12 cellular contexts compared by ENCODE assay signal in genomic region chr17:80694992-80695912, GRCh38.
DNase-seq lines count a peak whose midpoint lies in the region; ATAC-seq and TF ChIP-seq lines count a peak whose summit lies in the region.
"Had no signal": no experiment of that assay in that cellular context is flagged by ENCODE, and none has a peak within 500 bp of the region (broad histone marks: within the 10 kb centered on the region; RNA-seq: fewer than 3 reads in every experiment).

No MANE protein-coding gene starts in this region.

- in situ Hi-C loops in transverse colon (cut with MboI; ENCODE audit: low pct_ligation_motif_present in 1 of 4, low pct_unique_long_range_greater_than_20kb in 1 of 4, low sequenced_read_pairs in 3 of 4), result no loop called here

- no peaks in the 10 kb centered on the region for H3K27me3 ChIP-seq in transverse colon
- H3K27me3 ChIP-seq: BE2C, left lung had no signal

- no peaks in the 10 kb centered on the region for H3K36me3 ChIP-seq in transverse colon
- H3K36me3 ChIP-seq: BE2C, left lung, thoracic aorta had no signal

- no peak overlapping the region for H3K4me3 ChIP-seq in transverse colon
- H3K4me3 ChIP-seq: left lung, thoracic aorta had no signal

- TF ChIP-seq EP300 in transverse colon (IDR thresholded peaks at IDR 0.05; ENCODE audit: low read depth), result no peak

- intact Hi-C loops in activated naive CD4-positive, alpha-beta T cell treated with anti-CD3 and anti-CD28 coated beads for 36 hours (cut with micrococcal nuclease), result no loop called here
- intact Hi-C loops in transverse colon (cut with DNase I; ENCODE audit: low total_unique reads), result no loop called here

- peaks cover 4 to 28% of the 10 kb centered on the region in 2 donors for H3K36me3 Mint-ChIP-seq in activated naive CD4-positive, alpha-beta T cell treated with anti-CD3 and anti-CD28 coated beads, Interleukin-2, amount 50 U/mL, for 72 hours
- H3K36me3 Mint-ChIP-seq in activated naive CD4-positive, alpha-beta T cell treated with anti-CD3 and anti-CD28 coated beads for 36 hours (ENCODE audit: low read depth), result no peaks in the 10 kb centered on the region
- H3K36me3 Mint-ChIP-seq in WTC11 (peaks cover 9% of the 10 kb centered on the region), glutamatergic neuron (ENCODE audit: unreplicated experiment) (peaks cover 6% of the 10 kb centered on the region)

- 65 to 87% methylated on average over 3 to 26 of the region's 28 CpGs for WGBS in transverse colon (ENCODE audit: low coverage in 1 of 2), 2 donors

- H3K4me1 Mint-ChIP-seq in activated naive CD4-positive, alpha-beta T cell treated with anti-CD3 and anti-CD28 coated beads for 36 hours (ENCODE audit: low read depth), result peaks cover 45% of the 10 kb centered on the region
- H3K4me1 Mint-ChIP-seq in WTC11 (peaks cover 58% of the 10 kb centered on the region), glutamatergic neuron (ENCODE audit: low read depth, unreplicated experiment) (peaks cover 47% of the 10 kb centered on the region)

- peaks cover 6% of the 10 kb centered on the region in 2 donors for H3K9me3 Mint-ChIP-seq in activated naive CD4-positive, alpha-beta T cell treated with anti-CD3 and anti-CD28 coated beads, Interleukin-2, amount 50 U/mL, for 72 hours
- H3K9me3 Mint-ChIP-seq in activated naive CD4-positive, alpha-beta T cell treated with anti-CD3 and anti-CD28 coated beads for 36 hours, result no peaks in the 10 kb centered on the region
- H3K9me3 Mint-ChIP-seq in WTC11 (peaks cover 10% of the 10 kb centered on the region), glutamatergic neuron (ENCODE audit: unreplicated experiment) (peaks cover 11% of the 10 kb centered on the region)

- TF ChIP-seq CTCF in WTC11 (IDR thresholded peaks at IDR 0.05), result no peak
- no peak for TF ChIP-seq CTCF in glutamatergic neuron (IDR thresholded peaks at IDR 0.05; ENCODE audit: partially characterized antibody, unreplicated experiment)
- no peak for TF ChIP-seq CTCF in transverse colon (IDR thresholded peaks at IDR 0.05)

- TF ChIP-seq POLR2A in transverse colon (IDR thresholded peaks at IDR 0.05), result no peak

- CTCF ChIA-PET in activated naive CD4-positive, alpha-beta T cell treated with anti-CD3 and anti-CD28 coated beads for 36 hours (lab: Charles Lee), result no interaction called here
- CTCF ChIA-PET in WTC11 (lab: Charles Lee), result interaction anchor here (1.1 to 2.0 kb wide), 3 partner anchors 78 to 204 kb away, joined by 3 to 7 read pairs (median 4); no protein-coding TSS in a partner anchor

- H3K27ac Mint-ChIP-seq in activated naive CD4-positive, alpha-beta T cell treated with anti-CD3 and anti-CD28 coated beads, Interleukin-2, amount 50 U/mL, for 72 hours, result peak overlapping the region; percentile 68 to 88
- no peak overlapping the region for H3K27ac Mint-ChIP-seq in activated naive CD4-positive, alpha-beta T cell treated with anti-CD3 and anti-CD28 coated beads for 36 hours
- H3K27ac Mint-ChIP-seq in WTC11 (peak overlapping the region; percentile 97), glutamatergic neuron (ENCODE audit: unreplicated experiment) (peak overlapping the region; percentile 77)

- H3K9me3 ChIP-seq in transverse colon, result no peaks in the 10 kb centered on the region
- H3K9me3 ChIP-seq: BE2C, left lung, thoracic aorta had no signal

- no peak for DNase-seq in activated naive CD4-positive, alpha-beta T cell treated with anti-CD3 and anti-CD28 coated beads, Interleukin-2, amount 50 U/mL, for 72 hours (ENCODE audit: low spot score in 2 of 2)
- DNase-seq in activated naive CD4-positive, alpha-beta T cell treated with anti-CD3 and anti-CD28 coated beads for 36 hours, result no peak
- no peak for DNase-seq in WTC11 (ENCODE audit: low spot score)
- DNase-seq in glutamatergic neuron, result no peak
- DNase-seq in stimulated activated CD8-positive, alpha-beta memory T cell treated with anti-CD3 and anti-CD28 coated beads, Interleukin-4, amount 100 ng/mL, for 48 hours, result peak; percentile 50
- no peak for DNase-seq in HUDEP-2 (lab: John Stamatoyannopoulos, UW; ENCODE audit: unreplicated experiment in 76 of 76)
- DNase-seq in transverse colon, result no peak
- DNase-seq: BE2C, left lung, MV-4-11 had no signal

- H3K4me3 Mint-ChIP-seq in activated naive CD4-positive, alpha-beta T cell treated with anti-CD3 and anti-CD28 coated beads for 36 hours, result no peak overlapping the region
- no peak overlapping the region for H3K4me3 Mint-ChIP-seq in WTC11
- peak overlapping the region; percentile 55 for H3K4me3 Mint-ChIP-seq in glutamatergic neuron (ENCODE audit: unreplicated experiment)

- POLR2A ChIA-PET in WTC11 (lab: Charles Lee), result no interaction called here

- peak; percentile 75 to 86 for ATAC-seq in activated naive CD4-positive, alpha-beta T cell treated with anti-CD3 and anti-CD28 coated beads, Interleukin-2, amount 50 U/mL, for 72 hours
- ATAC-seq in WTC11 (no peak), GM18519 (IDR thresholded peaks at IDR 0.05; ENCODE audit: low FRiP score, unreplicated experiment) (no peak)
- ATAC-seq: left lung had no signal

- no peaks in the 10 kb centered on the region for H3K27me3 Mint-ChIP-seq in activated naive CD4-positive, alpha-beta T cell treated with anti-CD3 and anti-CD28 coated beads for 36 hours (ENCODE audit: low read depth)
- H3K27me3 Mint-ChIP-seq in WTC11 (ENCODE audit: low read depth), result no peaks in the 10 kb centered on the region
- H3K27me3 Mint-ChIP-seq in glutamatergic neuron (ENCODE audit: unreplicated experiment), result peaks cover 14% of the 10 kb centered on the region

- H3K27ac ChIP-seq in transverse colon, result no peak overlapping the region
- H3K27ac ChIP-seq: left lung, thoracic aorta had no signal

- H3K4me1 ChIP-seq in transverse colon, result peaks cover 0 to 12% (median 2%) of the 10 kb centered on the region in 4 donors
- H3K4me1 ChIP-seq: left lung had no signal

TF ChIP-seq in WTC11, 78 proteins besides CTCF, POLR2A, EP300 and RAD21:
- TF ChIP-seq CDX4 (CRISPR knock-in tag; IDR thresholded peaks at IDR 0.05; ENCODE audit: borderline replicate concordance) (no peak), ESRRA (CRISPR knock-in tag; IDR thresholded peaks at IDR 0.05; ENCODE audit: borderline replicate concordance) (no peak), IRF1 (CRISPR knock-in tag; IDR thresholded peaks at IDR 0.05) (no peak), RELA (CRISPR knock-in tag; IDR thresholded peaks at IDR 0.05; ENCODE audit: borderline replicate concordance) (no peak), NFE2L1 (CRISPR knock-in tag; IDR thresholded peaks at IDR 0.05) (no peak), ZBTB21 (CRISPR knock-in tag; IDR thresholded peaks at IDR 0.05; ENCODE audit: borderline replicate concordance) (no peak), ZNF317 (CRISPR knock-in tag; IDR thresholded peaks at IDR 0.05; ENCODE audit: borderline replicate concordance, low read depth) (no peak), ZBTB43 (CRISPR knock-in tag; IDR thresholded peaks at IDR 0.05) (no peak), MXD4 (CRISPR knock-in tag; IDR thresholded peaks at IDR 0.05; ENCODE audit: borderline replicate concordance) (no peak)

Comparison
In these comparisons a context has a peak if more than half of its experiments do, and no peak if none do; other contexts are left out.
1. ATAC-seq: peak in activated naive CD4-positive, alpha-beta T cell treated with anti-CD3 and anti-CD28 coated beads, Interleukin-2, amount 50 U/mL, for 72 hours (2 of 2); none in WTC11 (single experiment) and GM18519 (single experiment).